In the genomic region with DNA sequence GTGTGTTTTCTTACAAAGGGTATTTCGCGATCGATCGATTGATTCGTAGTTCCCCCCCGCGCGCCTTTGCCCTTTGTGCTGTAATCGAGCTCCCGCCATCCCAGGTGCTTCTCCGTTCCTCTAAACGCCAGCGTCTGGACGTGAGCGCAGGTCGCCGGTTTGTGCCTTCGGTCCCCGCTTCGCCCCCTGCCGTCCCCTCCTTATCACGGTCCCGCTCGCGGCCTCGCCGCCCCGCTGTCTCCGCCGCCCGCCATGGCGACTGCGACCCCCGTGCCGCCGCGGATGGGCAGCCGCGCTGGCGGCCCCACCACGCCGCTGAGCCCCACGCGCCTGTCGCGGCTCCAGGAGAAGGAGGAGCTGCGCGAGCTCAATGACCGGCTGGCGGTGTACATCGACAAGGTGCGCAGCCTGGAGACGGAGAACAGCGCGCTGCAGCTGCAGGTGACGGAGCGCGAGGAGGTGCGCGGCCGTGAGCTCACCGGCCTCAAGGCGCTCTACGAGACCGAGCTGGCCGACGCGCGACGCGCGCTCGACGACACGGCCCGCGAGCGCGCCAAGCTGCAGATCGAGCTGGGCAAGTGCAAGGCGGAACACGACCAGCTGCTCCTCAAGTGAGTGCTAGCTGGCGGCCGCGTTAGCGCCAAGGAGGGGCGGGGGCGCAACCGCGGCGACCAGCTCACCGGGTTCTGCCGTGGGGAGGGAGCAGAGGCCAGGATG, we compare ENCODE assay signal across 1 cellular context.
TF ChIP-seq lines count a peak whose summit lies in the region.

No MANE protein-coding gene starts in this region.

TF ChIP-seq in IMR-90, 13 proteins besides CTCF, POLR2A, EP300 and RAD21 (continued from another document):
- TF ChIP-seq MXI1 (IDR thresholded peaks at IDR 0.05; ENCODE audit: borderline replicate concordance, low read depth, low read length) (no peak; the same call in 1 of the 2 replicates), RCOR1 (IDR thresholded peaks at IDR 0.05; ENCODE audit: insufficient replicate concordance, low read length) (no peak), MAFK (IDR thresholded peaks at IDR 0.05; ENCODE audit: low read depth, low read length) (no peak)
